In the genomic region with DNA sequence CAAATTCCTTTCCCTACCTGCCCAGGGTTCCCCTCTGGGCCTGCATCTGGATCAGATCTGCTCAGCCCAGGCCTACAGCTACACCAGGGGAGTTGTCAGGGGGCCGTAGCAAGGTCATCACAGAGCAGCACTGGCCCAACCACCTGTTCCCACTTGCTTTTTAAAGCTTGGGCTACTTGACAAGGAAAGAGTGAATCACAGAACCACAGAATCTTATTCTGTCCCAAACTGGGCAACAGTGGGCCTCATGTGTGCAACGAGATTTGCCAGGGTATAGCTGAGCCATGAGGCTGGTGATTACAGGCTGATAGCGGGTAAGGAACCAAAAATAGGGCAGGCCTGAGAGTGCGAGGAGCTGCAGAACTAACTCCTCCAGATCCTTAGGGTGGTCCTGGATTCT, we compare ENCODE assay signal across 13 cellular contexts.
DNase-seq lines count a peak whose midpoint lies in the region; ATAC-seq and TF ChIP-seq lines count a peak whose summit lies in the region.
"Had no signal": no experiment of that assay in that cellular context is flagged by ENCODE, and none has a peak within 500 bp of the region (broad histone marks: within the 10 kb centered on the region; RNA-seq: fewer than 3 reads in every experiment).

No MANE protein-coding gene starts in this region.

- peaks cover 58% of the 10 kb centered on the region for H3K27me3 Mint-ChIP-seq in T-helper 17 cell

- H3K9me3 ChIP-seq in smooth muscle cell (replicated peaks; ENCODE audit: low read depth) (no peaks in the 10 kb centered on the region), WERI-Rb-1 (ENCODE audit: severe bottlenecking) (no peaks in the 10 kb centered on the region), T-helper 17 cell (ENCODE audit: control insufficient read depth, low read length, poor library complexity, severe bottlenecking) (no peaks in the 10 kb centered on the region)

- no peaks in the 10 kb centered on the region for H4K20me1 ChIP-seq in smooth muscle cell (ENCODE audit: low read depth)

- no peaks in the 10 kb centered on the region for H3K79me2 ChIP-seq in smooth muscle cell (ENCODE audit: low read depth)

- peak overlapping the region; percentile 51 for H3K4me2 ChIP-seq in smooth muscle cell
- H3K4me2 ChIP-seq: GM23338 had no signal

- H3K4me1 ChIP-seq in smooth muscle cell (ENCODE audit: low read depth), result peaks cover 23% of the 10 kb centered on the region

- H3K27ac ChIP-seq in smooth muscle cell (ENCODE audit: low read depth) (peak overlapping the region; percentile 57), WERI-Rb-1 (no peak overlapping the region)
- H3K27ac ChIP-seq: left ventricle myocardium inferior had no signal

- peaks cover 4% of the 10 kb centered on the region for H3F3A ChIP-seq in smooth muscle cell (ENCODE audit: low read depth)

- WGBS in smooth muscle cell (ENCODE audit: low lambda C conversion rate), result 90% methylated on average over 4 of the region's 4 CpGs

- DNase-seq in Daoy (ENCODE audit: low read depth), result peak; percentile 36
- DNase-seq in fibroblast of gingiva (ENCODE audit: low read depth), result peak; percentile 24
- no peak for DNase-seq in smooth muscle cell (lab: John Stamatoyannopoulos, UW; ENCODE audit: unreplicated experiment)
- DNase-seq in WERI-Rb-1, result no peak
- no peak for DNase-seq in T-helper 17 cell
- DNase-seq in hepatic stellate cell (ENCODE audit: low spot score), result no peak
- DNase-seq in HPDE6-E6E7 (ENCODE audit: extremely low spot score), result no peak
- DNase-seq: activated CD8-positive, alpha-beta memory T cell treated with anti-CD3 and anti-CD28 coated beads, Interleukin-2, amount 10 ng/mL, durations not matched to agents 7 days and 5 days; left ventricle myocardium inferior; naive thymus-derived CD4-positive, alpha-beta T cell; stimulated activated CD8-positive, alpha-beta memory T cell treated with anti-CD3 and anti-CD28 coated beads, Interleukin-4, amount 100 ng/mL, for 48 hours had no signal

- no peak overlapping the region for H3K9ac ChIP-seq in smooth muscle cell (ENCODE audit: low read depth)

- TF ChIP-seq CTCF in smooth muscle cell (IDR thresholded peaks at IDR 0.05; ENCODE audit: borderline replicate concordance, insufficient read depth, poor library complexity, severe bottlenecking) (no peak), WERI-Rb-1 (IDR thresholded peaks at IDR 0.05; ENCODE audit: low read depth, low read length) (no peak)

- no peak overlapping the region for H3K27ac Mint-ChIP-seq in T-helper 17 cell
- H3K27ac Mint-ChIP-seq: activated CD8-positive, alpha-beta memory T cell treated with anti-CD3 and anti-CD28 coated beads, Interleukin-2, amount 10 ng/mL, durations not matched to agents 7 days and 5 days; naive thymus-derived CD4-positive, alpha-beta T cell had no signal

- H3K36me3 ChIP-seq in smooth muscle cell (ENCODE audit: low read depth) (peaks cover 2% of the 10 kb centered on the region), WERI-Rb-1 (no peaks in the 10 kb centered on the region)
- H3K36me3 ChIP-seq: left ventricle myocardium inferior had no signal

- H3K27me3 ChIP-seq in smooth muscle cell (ENCODE audit: low read depth), result no peaks in the 10 kb centered on the region
- H3K27me3 ChIP-seq in WERI-Rb-1 (ENCODE audit: insufficient read depth, low read depth, severe bottlenecking), result no peaks in the 10 kb centered on the region

- H3K4me3 Mint-ChIP-seq in T-helper 17 cell, result no peak overlapping the region
- H3K4me3 Mint-ChIP-seq: activated CD8-positive, alpha-beta memory T cell treated with anti-CD3 and anti-CD28 coated beads, Interleukin-2, amount 10 ng/mL, durations not matched to agents 7 days and 5 days; GM23338; naive thymus-derived CD4-positive, alpha-beta T cell had no signal

- no peaks in the 10 kb centered on the region for H3K4me1 Mint-ChIP-seq in T-helper 17 cell
- H3K4me1 Mint-ChIP-seq: activated CD8-positive, alpha-beta memory T cell treated with anti-CD3 and anti-CD28 coated beads, Interleukin-2, amount 10 ng/mL, durations not matched to agents 7 days and 5 days; naive thymus-derived CD4-positive, alpha-beta T cell had no signal

- no peaks in the 10 kb centered on the region for H3K36me3 Mint-ChIP-seq in T-helper 17 cell (ENCODE audit: low read depth)
- H3K36me3 Mint-ChIP-seq: activated CD8-positive, alpha-beta memory T cell treated with anti-CD3 and anti-CD28 coated beads, Interleukin-2, amount 10 ng/mL, durations not matched to agents 7 days and 5 days; naive thymus-derived CD4-positive, alpha-beta T cell had no signal

- ATAC-seq in SK-N-SH treated with all-trans-retinoic acid at 6 μM for 48 hours (peak; percentile 15), T-helper 17 cell (no peak)
- ATAC-seq: activated CD8-positive, alpha-beta memory T cell treated with anti-CD3 and anti-CD28 coated beads, Interleukin-2, amount 10 ng/mL, durations not matched to agents 7 days and 5 days; GM23338; naive thymus-derived CD4-positive, alpha-beta T cell had no signal

- H3K4me3 ChIP-seq in smooth muscle cell (no peak overlapping the region), WERI-Rb-1 (ENCODE audit: low read depth, low read length) (no peak overlapping the region)
- H3K4me3 ChIP-seq: GM23338, left ventricle myocardium inferior had no signal

- no peak overlapping the region for H2AFZ ChIP-seq in smooth muscle cell (ENCODE audit: low read depth)
- H2AFZ ChIP-seq: GM23338 had no signal

TF ChIP-seq in SK-N-SH treated with all-trans-retinoic acid at 6 μM for 48 hours, 23 proteins besides CTCF, POLR2A, EP300 and RAD21:
- no peak for TF ChIP-seq SNAI2 (CRISPR knock-in tag; IDR thresholded peaks at IDR 0.05)
- TF ChIP-seq CSDC2 (CRISPR knock-in tag; IDR thresholded peaks at IDR 0.05), result no peak
- TF ChIP-seq TOX (CRISPR knock-in tag; IDR thresholded peaks at IDR 0.05; ENCODE audit: borderline replicate concordance), result no peak
- no peak for TF ChIP-seq ZFP3 (CRISPR knock-in tag; IDR thresholded peaks at IDR 0.05)
- TF ChIP-seq TCF4 (CRISPR knock-in tag; IDR thresholded peaks at IDR 0.05; ENCODE audit: borderline replicate concordance), result no peak

Comparison
In these comparisons a context has a peak if more than half of its experiments do, and no peak if none do; other contexts are left out.
1. DNase-seq: peak in Daoy (single experiment) and fibroblast of gingiva (single experiment); none in smooth muscle cell (single experiment), WERI-Rb-1 (single experiment), T-helper 17 cell (0 of 3), hepatic stellate cell (single experiment) and HPDE6-E6E7 (single experiment).